Comparison of ENCODE assay signal across 25 cellular contexts in the genomic region with DNA sequence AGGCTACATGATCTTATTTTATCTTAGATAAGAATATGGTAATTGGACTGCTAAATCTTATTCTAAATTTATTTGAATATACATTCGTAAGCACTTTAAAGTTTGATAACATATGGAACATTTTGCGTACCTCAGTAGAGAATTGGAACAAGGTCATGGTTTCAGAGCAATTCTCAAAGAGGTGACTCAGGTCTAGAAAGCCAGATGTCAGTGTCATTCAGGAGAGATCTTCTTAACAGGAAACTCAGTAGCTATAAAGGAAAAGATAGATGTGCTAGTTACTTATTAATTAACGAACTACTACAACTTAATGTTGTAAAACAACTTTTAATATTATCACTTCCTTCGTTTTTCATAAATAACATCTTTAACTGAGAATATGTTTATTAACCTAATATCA.
"Had no signal": no experiment of that assay in that cellular context is flagged by ENCODE, and none has a peak within 500 bp of the region (broad histone marks: within the 10 kb centered on the region; RNA-seq: fewer than 3 reads in every experiment).

No MANE protein-coding gene starts in this region.

- H3K27me3 Mint-ChIP-seq: activated T-cell treated with anti-CD3 and anti-CD28 coated beads, Interleukin-2, amount 50 U/mL, for 24 hours; activated T-helper 17 cell treated with anti-CD3 and anti-CD28 coated beads, Interleukin-2, amount 50 U/mL, for 72 hours; brain; dendritic cell treated with granulocyte-macrophage colony-stimulating factor and Interleukin-4, amounts not matched to agents 40 ng/mL and 50 ng/mL, for 4 days; naive thymus-derived CD4-positive, alpha-beta T cell; stimulated activated naive B cell treated with anti-CD40 and anti-IgM and Interleukin-4, amounts not matched to agents 10 μg/mL and 1 μg/mL and 100 μg/mL, for 72 hours; type B pancreatic cell had no signal

- DNase-seq: activated T-cell treated with anti-CD3 and anti-CD28 coated beads, Interleukin-2, amount 50 U/mL, for 24 hours; aorta; caudate nucleus; effector CD4-positive, alpha-beta T cell; erythroblast; foreskin fibroblast; kidney; lower lobe of right lung; mesendoderm; naive thymus-derived CD4-positive, alpha-beta T cell; occipital lobe; retina; sigmoid colon; stimulated activated CD4-positive, alpha-beta T cell treated with anti-CD3 and anti-CD28 coated beads, Interleukin-2, amount 100 ng/mL, for 48 hours; stimulated activated CD8-positive, alpha-beta memory T cell treated with anti-CD3 and anti-CD28 coated beads, Interleukin-4, amount 100 ng/mL, for 48 hours; stimulated activated naive B cell treated with anti-CD40 and anti-IgM and Interleukin-4, amounts not matched to agents 10 μg/mL and 1 μg/mL and 100 μg/mL, for 72 hours; testis had no signal

- H3K4me3 Mint-ChIP-seq: activated T-cell treated with anti-CD3 and anti-CD28 coated beads, Interleukin-2, amount 50 U/mL, for 24 hours; activated T-helper 17 cell treated with anti-CD3 and anti-CD28 coated beads, Interleukin-2, amount 50 U/mL, for 72 hours; brain; dendritic cell treated with granulocyte-macrophage colony-stimulating factor and Interleukin-4, amounts not matched to agents 40 ng/mL and 50 ng/mL, for 4 days; naive thymus-derived CD4-positive, alpha-beta T cell; neural crest cell; stimulated activated naive B cell treated with anti-CD40 and anti-IgM and Interleukin-4, amounts not matched to agents 10 μg/mL and 1 μg/mL and 100 μg/mL, for 72 hours; type B pancreatic cell; WTC11 had no signal

- H3K4me1 Mint-ChIP-seq: activated T-helper 17 cell treated with anti-CD3 and anti-CD28 coated beads, Interleukin-2, amount 50 U/mL, for 72 hours; brain; neural crest cell; WTC11 had no signal

- ATAC-seq: activated naive CD4-positive, alpha-beta T cell treated with anti-CD3 and anti-CD28 coated beads, Interleukin-2, amount 50 U/mL, for 72 hours; activated T-helper 17 cell treated with anti-CD3 and anti-CD28 coated beads, Interleukin-2, amount 50 U/mL, for 72 hours; left lobe of liver; lower lobe of right lung; naive thymus-derived CD4-positive, alpha-beta T cell; stimulated activated naive B cell treated with anti-CD40 and anti-IgM and Interleukin-4, amounts not matched to agents 10 μg/mL and 1 μg/mL and 100 μg/mL, for 72 hours; WTC11 had no signal

- H3K27ac Mint-ChIP-seq: activated naive CD4-positive, alpha-beta T cell treated with anti-CD3 and anti-CD28 coated beads, Interleukin-2, amount 50 U/mL, for 72 hours; activated T-cell treated with anti-CD3 and anti-CD28 coated beads, Interleukin-2, amount 50 U/mL, for 24 hours; activated T-helper 17 cell treated with anti-CD3 and anti-CD28 coated beads, Interleukin-2, amount 50 U/mL, for 72 hours; brain; dendritic cell treated with granulocyte-macrophage colony-stimulating factor and Interleukin-4, amounts not matched to agents 40 ng/mL and 50 ng/mL, for 4 days; naive thymus-derived CD4-positive, alpha-beta T cell; stimulated activated naive B cell treated with anti-CD40 and anti-IgM and Interleukin-4, amounts not matched to agents 10 μg/mL and 1 μg/mL and 100 μg/mL, for 72 hours; type B pancreatic cell; WTC11 had no signal

- H3K9me3 Mint-ChIP-seq: activated T-cell treated with anti-CD3 and anti-CD28 coated beads, Interleukin-2, amount 50 U/mL, for 24 hours; activated T-helper 17 cell treated with anti-CD3 and anti-CD28 coated beads, Interleukin-2, amount 50 U/mL, for 72 hours; brain; neural crest cell; type B pancreatic cell; WTC11 had no signal
